ENCODE assay signal across 1 cellular context in the genomic region with DNA sequence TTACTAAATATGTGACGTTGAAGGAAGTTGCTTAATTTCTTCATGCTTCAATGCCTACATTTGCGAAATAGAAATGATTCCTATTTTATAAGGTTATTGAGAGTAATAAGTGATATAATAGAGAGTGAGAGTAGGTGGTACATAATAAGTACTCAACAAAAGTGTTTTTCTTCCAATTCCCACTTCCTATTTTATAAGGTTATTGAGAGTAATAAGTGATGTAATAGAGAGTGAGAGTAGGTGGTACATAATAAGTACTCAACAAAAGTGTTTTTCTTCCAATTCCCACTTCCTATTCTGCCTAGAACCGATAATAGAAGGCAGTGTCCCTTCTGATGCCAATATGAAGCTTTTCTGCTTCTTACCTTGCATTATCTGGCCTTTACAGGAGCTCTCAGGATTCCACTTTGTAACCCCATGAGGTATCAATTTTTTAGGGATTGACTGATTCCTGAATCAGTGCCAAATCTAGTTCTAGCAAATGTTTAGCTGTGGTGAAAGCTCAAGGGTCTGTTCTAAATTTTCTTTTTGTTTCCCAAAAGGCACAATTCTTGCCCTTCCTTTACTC.
TF ChIP-seq lines count a peak whose summit lies in the region.

No MANE protein-coding gene starts in this region.

TF ChIP-seq in GM12878, 131 proteins besides CTCF, POLR2A, EP300 and RAD21 (continued from another document):
- TF ChIP-seq PBX3 (IDR thresholded peaks at IDR 0.05; ENCODE audit: insufficient replicate concordance, low read depth, low read length) (no peak), KLF5 (IDR thresholded peaks at IDR 0.05; ENCODE audit: partially characterized antibody) (no peak), HDAC6 (IDR thresholded peaks at IDR 0.05; ENCODE audit: unreplicated experiment) (no peak), NFXL1 (IDR thresholded peaks at IDR 0.05; ENCODE audit: borderline replicate concordance) (no peak), NFIC (IDR thresholded peaks at IDR 0.05; ENCODE audit: low read depth, low read length) (no peak), STAT1 (conservative IDR thresholded peaks at IDR 0.05) (no peak)
